Comparison of ENCODE assay signal across 9 cellular contexts in the genomic region with DNA sequence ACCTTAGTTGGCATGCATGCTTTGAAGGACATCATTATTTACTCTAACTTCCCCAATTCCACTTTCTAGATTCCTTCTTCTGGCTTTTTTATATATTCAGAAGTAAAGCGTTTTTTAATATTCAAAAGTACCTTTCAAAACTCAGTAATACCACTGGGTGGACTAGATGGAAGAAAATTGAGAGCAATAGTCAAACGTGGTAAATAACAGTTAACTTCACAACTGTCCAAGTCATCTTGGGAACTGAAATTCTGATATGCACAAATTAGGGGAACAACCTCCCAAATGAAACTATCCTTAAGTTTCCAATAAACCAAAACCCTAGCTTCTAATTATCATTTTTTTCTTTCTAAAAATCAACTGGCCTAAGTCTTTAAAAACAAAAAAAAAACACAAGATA. TPM values are rescaled to one million over a fixed set of nuclear protein-coding genes. Genes with fewer than 3 reads are reported as not detected.
A peak's percentile ranks its signal among the peaks of the same experiment; 100 is the strongest.
DNase-seq lines count a peak whose midpoint lies in the region; ATAC-seq and TF ChIP-seq lines count a peak whose summit lies in the region.
"Had no signal": no experiment of that assay in that cellular context is flagged by ENCODE, and none has a peak within 500 bp of the region (broad histone marks: within the 10 kb centered on the region; RNA-seq: fewer than 3 reads in every experiment).

No MANE protein-coding gene starts in this region.

- no peak overlapping the region for H3K23ac ChIP-seq in IMR-90 (ENCODE audit: low read depth, low read length)

- peaks cover 73% of the 10 kb centered on the region for H3K79me2 ChIP-seq in osteoblast (ENCODE audit: insufficient read depth, low read length)

- CTCF ChIA-PET in IMR-90 (lab: Yijun Ruan, JAX) = interaction anchor here (0.7 kb wide), 1 partner anchor 817 kb away, joined by 5 read pairs; no protein-coding TSS in a partner anchor

- TF ChIP-seq RAD21 in IMR-90 (IDR thresholded peaks at IDR 0.05; ENCODE audit: low read length) = no peak

- H4K5ac ChIP-seq in IMR-90 (ENCODE audit: low read depth, low read length) = no peak overlapping the region

- no peak overlapping the region for H3K18ac ChIP-seq in IMR-90 (ENCODE audit: low read depth, low read length)

- H3K9ac ChIP-seq in IMR-90 (ENCODE audit: low read depth, low read length) = peak overlapping the region; percentile 71; the same call in 1 of the 2 replicates

- no peaks in the 10 kb centered on the region for H3K27me3 ChIP-seq in IMR-90 (ENCODE audit: control insufficient read depth, insufficient read depth, low read length)
- no peaks in the 10 kb centered on the region for H3K27me3 ChIP-seq in osteoblast (ENCODE audit: insufficient read depth, low read length)
- no peaks in the 10 kb centered on the region for H3K27me3 ChIP-seq in BE2C

- no TSS peak for BruUV-seq in IMR-90 (replicated peaks; lab: Mats Ljungman, UMichigan)

- no peaks in the 10 kb centered on the region for H3K9me3 ChIP-seq in IMR-90 (ENCODE audit: control insufficient read depth, insufficient read depth, low read length)
- H3K9me3 ChIP-seq in osteoblast (ENCODE audit: low read depth, low read length) = no peaks in the 10 kb centered on the region
- H3K9me3 ChIP-seq in BE2C = no peaks in the 10 kb centered on the region

- no peak overlapping the region for H3K56ac ChIP-seq in IMR-90 (ENCODE audit: extremely low read depth, insufficient read depth, low read length)

- H3K14ac ChIP-seq in IMR-90 (replicated peaks; ENCODE audit: low read depth, low read length) = no peak overlapping the region

- dilution Hi-C loops in IMR-90 (cut with HindIII; ENCODE audit: low sequenced_read_pairs, unreplicated experiment) = no loop called here

- H2BK15ac ChIP-seq in IMR-90 (ENCODE audit: low read depth, low read length) = no peak overlapping the region

- peaks cover 9 to 59% of the 10 kb centered on the region in 2 experiments for H3K79me1 ChIP-seq in IMR-90 (ENCODE audit: low read depth in 1 of 2, low read length in 2 of 2)

- no peak overlapping the region for H4K91ac ChIP-seq in IMR-90 (ENCODE audit: insufficient read depth, low read depth, low read length)

- peaks cover 38% of the 10 kb centered on the region for H4K20me1 ChIP-seq in IMR-90 (ENCODE audit: insufficient read depth, low read length)
- H4K20me1 ChIP-seq in osteoblast (ENCODE audit: insufficient read depth, low read length) = peaks cover 6% of the 10 kb centered on the region

- no peak overlapping the region for H2BK20ac ChIP-seq in IMR-90 (ENCODE audit: low read depth, low read length)

- no peak overlapping the region for H2AK9ac ChIP-seq in IMR-90 (replicated peaks; ENCODE audit: low read depth, low read length, poor library complexity)

- H2AFZ ChIP-seq in IMR-90 (replicated peaks; ENCODE audit: low read length, poor library complexity) = no peak overlapping the region
- H2AFZ ChIP-seq in osteoblast (ENCODE audit: low read length) = peak overlapping the region; percentile 64

- H3K27ac ChIP-seq in IMR-90 (ENCODE audit: insufficient read depth, low read length) = no peak overlapping the region
- H3K27ac ChIP-seq in osteoblast (ENCODE audit: low read depth, low read length) = peak overlapping the region; percentile 55

- H2BK5ac ChIP-seq in IMR-90 (ENCODE audit: low read depth, low read length, poor library complexity, severe bottlenecking) = no peak overlapping the region

- TF ChIP-seq CTCF in IMR-90 (conservative IDR thresholded peaks at IDR 0.05; ENCODE audit: low read depth, low read length) = no peak
- no peak for TF ChIP-seq CTCF in cardiac fibroblast (IDR thresholded peaks at IDR 0.05; ENCODE audit: low read depth, low read length)
- no peak for TF ChIP-seq CTCF in osteoblast (IDR thresholded peaks at IDR 0.05; ENCODE audit: extremely low read depth, low read depth, low read length)
- no peak for TF ChIP-seq CTCF in BE2C (IDR thresholded peaks at IDR 0.05; ENCODE audit: low read depth, low read length)

- intact Hi-C loops in IMR-90 (cut with micrococcal nuclease) = no loop called here

- no peak overlapping the region for H2BK120ac ChIP-seq in IMR-90 (ENCODE audit: low read depth, low read length)

- in situ Hi-C loops in IMR-90 (cut with MboI; ENCODE audit: low sequenced_read_pairs) = no loop called here

- no peak overlapping the region for H3K4ac ChIP-seq in IMR-90 (ENCODE audit: low read depth, low read length)

- H3K4me1 ChIP-seq in IMR-90 (ENCODE audit: control insufficient read depth, insufficient read depth, low read length) (peaks cover 4% of the 10 kb centered on the region), osteoblast (ENCODE audit: insufficient read depth, low read length) (peaks cover 12% of the 10 kb centered on the region), BE2C (peaks cover 10% of the 10 kb centered on the region)

- ATAC-seq in GM18502 (IDR thresholded peaks at IDR 0.05; ENCODE audit: poor library complexity, unreplicated experiment) = peak; percentile 37
- ATAC-seq in IMR-90 (ENCODE audit: low read depth) = no peak

- H3K9me1 ChIP-seq in IMR-90 (ENCODE audit: insufficient read depth, low read length) = no peaks in the 10 kb centered on the region; the same call in 1 of the 2 replicates

- no peak overlapping the region for H2AK5ac ChIP-seq in IMR-90 (ENCODE audit: low read depth, low read length)

- no peak overlapping the region for H4K8ac ChIP-seq in IMR-90 (ENCODE audit: low read depth in 2 of 2, low read length in 2 of 2)

- DNase-seq in IMR-90 (no peak), cardiac fibroblast (ENCODE audit: low read depth in 2 of 2) (no peak), osteoblast (ENCODE audit: insufficient read length, low spot score, missing footprints) (no peak), cortex of kidney (lab: John Stamatoyannopoulos, UW) (no peak), BE2C (no peak)
- DNase-seq in stimulated activated naive CD4-positive, alpha-beta T cell (lab: John Stamatoyannopoulos, UW) = no peak
- DNase-seq in activated CD4-positive, alpha-beta T cell treated with anti-CD3 and anti-CD28 coated beads, Interleukin-2, amount 50 U/mL, for 48 hours = no peak
- DNase-seq: activated effector memory CD4-positive, alpha-beta T cell treated with Interleukin-2 at 50 U/mL for 16 hours had no signal

- H3K4me3 ChIP-seq in IMR-90 (ENCODE audit: insufficient read depth, low read depth, low read length) (peak overlapping the region; percentile 43), cardiac fibroblast (replicated peaks in 1 of 2; ENCODE audit: low read depth in 2 of 2, low read length in 2 of 2) (peak overlapping the region; percentile 1 to 50), osteoblast (ENCODE audit: insufficient read depth, low read length) (peak overlapping the region; percentile 69), BE2C (ENCODE audit: low read depth, low read length) (no peak overlapping the region)

- H3K36me3 ChIP-seq in IMR-90 (ENCODE audit: control insufficient read depth, insufficient read depth, low read length) (no peaks in the 10 kb centered on the region), osteoblast (ENCODE audit: insufficient read depth, low read length) (no peaks in the 10 kb centered on the region), BE2C (peaks cover 11% of the 10 kb centered on the region)

- POLR2A ChIA-PET in IMR-90 (lab: Charles Lee; ENCODE audit: unreplicated experiment) = interaction anchor here (1.1 kb wide), 1 partner anchor 9 kb away, joined by 4 read pairs; no protein-coding TSS in a partner anchor

- no CpG with 5 or more reads among the region's 2 CpGs for WGBS in IMR-90 (ENCODE audit: extremely low coverage in 2 of 2, insufficient read length in 1 of 2), 2 experiments

- H3K4me2 ChIP-seq in IMR-90 (ENCODE audit: low read depth, low read length) = peak overlapping the region; percentile 96
- H3K4me2 ChIP-seq in osteoblast (ENCODE audit: insufficient read depth, low read length) = peak overlapping the region; percentile 85

- no peak for TF ChIP-seq POLR2A in IMR-90 (IDR thresholded peaks at IDR 0.05; ENCODE audit: low read depth, low read length)

TF ChIP-seq in IMR-90, 13 proteins besides CTCF, POLR2A, EP300 and RAD21 (continues in another document):
- no peak for TF ChIP-seq MAFK (IDR thresholded peaks at IDR 0.05; ENCODE audit: low read depth, low read length)
- no peak for TF ChIP-seq CEBPB (IDR thresholded peaks at IDR 0.05; ENCODE audit: low read depth, low read length)
- TF ChIP-seq BHLHE40 (IDR thresholded peaks at IDR 0.05; ENCODE audit: low read depth, low read length) = no peak
- TF ChIP-seq RCOR1 (IDR thresholded peaks at IDR 0.05; ENCODE audit: insufficient replicate concordance, low read length) = no peak
- TF ChIP-seq CHD1 (IDR thresholded peaks at IDR 0.05; ENCODE audit: low read depth, low read length) = no peak
- TF ChIP-seq FOS (IDR thresholded peaks at IDR 0.05; ENCODE audit: low read depth, low read length) = no peak
- TF ChIP-seq, protein P1, sequence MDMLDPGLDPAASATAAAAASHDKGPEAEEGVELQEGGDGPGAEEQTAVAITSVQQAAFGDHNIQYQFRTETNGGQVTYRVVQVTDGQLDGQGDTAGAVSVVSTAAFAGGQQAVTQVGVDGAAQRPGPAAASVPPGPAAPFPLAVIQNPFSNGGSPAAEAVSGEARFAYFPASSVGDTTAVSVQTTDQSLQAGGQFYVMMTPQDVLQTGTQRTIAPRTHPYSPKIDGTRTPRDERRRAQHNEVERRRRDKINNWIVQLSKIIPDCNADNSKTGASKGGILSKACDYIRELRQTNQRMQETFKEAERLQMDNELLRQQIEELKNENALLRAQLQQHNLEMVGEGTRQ (IDR thresholded peaks at IDR 0.05; ENCODE audit: low read depth, low read length) = no peak
- no peak for TF ChIP-seq MAZ (IDR thresholded peaks at IDR 0.05; ENCODE audit: borderline replicate concordance, low read depth, low read length)
- no peak for TF ChIP-seq NFE2L2 (IDR thresholded peaks at IDR 0.05; ENCODE audit: low read depth, low read length)
- TF ChIP-seq, protein P2, sequence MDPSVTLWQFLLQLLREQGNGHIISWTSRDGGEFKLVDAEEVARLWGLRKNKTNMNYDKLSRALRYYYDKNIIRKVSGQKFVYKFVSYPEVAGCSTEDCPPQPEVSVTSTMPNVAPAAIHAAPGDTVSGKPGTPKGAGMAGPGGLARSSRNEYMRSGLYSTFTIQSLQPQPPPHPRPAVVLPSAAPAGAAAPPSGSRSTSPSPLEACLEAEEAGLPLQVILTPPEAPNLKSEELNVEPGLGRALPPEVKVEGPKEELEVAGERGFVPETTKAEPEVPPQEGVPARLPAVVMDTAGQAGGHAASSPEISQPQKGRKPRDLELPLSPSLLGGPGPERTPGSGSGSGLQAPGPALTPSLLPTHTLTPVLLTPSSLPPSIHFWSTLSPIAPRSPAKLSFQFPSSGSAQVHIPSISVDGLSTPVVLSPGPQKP (IDR thresholded peaks at IDR 0.05; ENCODE audit: borderline replicate concordance, low read depth, low read length) = no peak
- no peak for TF ChIP-seq SMC3 (IDR thresholded peaks at IDR 0.05; ENCODE audit: low read depth, low read length)
- TF ChIP-seq MXI1 (IDR thresholded peaks at IDR 0.05; ENCODE audit: borderline replicate concordance, low read depth, low read length) = no peak

RNA-seq across cellular contexts. Expression of a gene that starts 9.0 kb away (rescaled TPM):
- total RNA-seq in IMR-90 (2012; rRNA removed) (30.8 and 43.3 TPM in 2 replicates), osteoblast (11.2 and 16.5 TPM in 2 replicates)
- 14.5 and 21.6 TPM in 2 replicates for polyA plus RNA-seq in IMR-90 (2012; rRNA removed)
- 2.6 and 6.0 TPM in 2 replicates for polyA plus RNA-seq in IMR-90 (2012; cell fraction: cytosol; rRNA removed)
- polyA plus RNA-seq in IMR-90 (2012; cell fraction: nucleus; rRNA removed; ENCODE audit: low replicate concordance) = 1.9 and 14.5 TPM in 2 replicates
- polyA plus RNA-seq in BE2C (2012; ENCODE audit: insufficient read depth, insufficient read length, low read depth) = 149 TPM
